10 cellular contexts compared by ENCODE assay signal in the genomic region with DNA sequence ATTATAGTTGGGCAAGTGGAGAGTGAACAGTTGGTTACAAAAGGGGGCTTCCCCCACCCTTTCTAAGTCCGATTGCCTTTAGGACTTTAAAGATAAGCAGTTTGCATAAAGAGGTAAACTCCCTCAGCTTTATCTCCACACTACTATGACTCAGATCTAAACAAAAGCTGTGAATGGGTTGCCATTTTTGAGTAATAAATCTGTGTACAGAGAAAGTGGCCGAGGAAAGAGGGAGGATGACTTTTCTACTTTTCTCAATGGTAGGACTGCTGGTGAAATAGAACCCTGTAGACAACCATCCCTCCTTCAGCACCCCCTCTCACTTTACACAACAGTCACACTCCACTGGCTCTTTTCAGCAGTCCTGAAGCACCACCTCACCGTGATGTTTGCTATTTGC.
DNase-seq lines count a peak whose midpoint lies in the region; ATAC-seq and TF ChIP-seq lines count a peak whose summit lies in the region.
"Had no signal": no experiment of that assay in that cellular context is flagged by ENCODE, and none has a peak within 500 bp of the region (broad histone marks: within the 10 kb centered on the region; RNA-seq: fewer than 3 reads in every experiment).

No MANE protein-coding gene starts in this region.

- TF ChIP-seq CTCF in fibroblast of the aortic adventitia (IDR thresholded peaks at IDR 0.05; ENCODE audit: insufficient read depth, low read length) (no peak), osteocyte (IDR thresholded peaks at IDR 0.05) (no peak)

- peaks cover 12% of the 10 kb centered on the region for H3K36me3 Mint-ChIP-seq in osteocyte (ENCODE audit: unreplicated experiment)

- no peak overlapping the region for H3K27ac Mint-ChIP-seq in osteocyte (ENCODE audit: unreplicated experiment)

- H3K4me1 Mint-ChIP-seq in osteocyte (ENCODE audit: unreplicated experiment): peaks cover 12% of the 10 kb centered on the region

- ATAC-seq in GM18858 (IDR thresholded peaks at IDR 0.05; ENCODE audit: unreplicated experiment) (peak; percentile 95), GM21526 (IDR thresholded peaks at IDR 0.05; ENCODE audit: low FRiP score, unreplicated experiment) (peak; percentile 65), HG03342 (IDR thresholded peaks at IDR 0.05; ENCODE audit: unreplicated experiment) (peak; percentile 78), GM19324 (IDR thresholded peaks at IDR 0.05; ENCODE audit: low FRiP score, unreplicated experiment) (no peak)

- H3K4me3 ChIP-seq in fibroblast of the aortic adventitia (ENCODE audit: low read depth, low read length): no peak overlapping the region

- no peaks in the 10 kb centered on the region for H3K27me3 Mint-ChIP-seq in osteocyte (ENCODE audit: unreplicated experiment)
- H3K27me3 Mint-ChIP-seq: IgD-negative memory B cell had no signal

- H3K4me3 Mint-ChIP-seq in osteocyte (ENCODE audit: unreplicated experiment): no peak overlapping the region
- H3K4me3 Mint-ChIP-seq: IgD-negative memory B cell had no signal

- H3K9me3 Mint-ChIP-seq in osteocyte (ENCODE audit: unreplicated experiment): peaks cover 8% of the 10 kb centered on the region
- H3K9me3 Mint-ChIP-seq: IgD-negative memory B cell had no signal

- DNase-seq in fibroblast of the aortic adventitia (ENCODE audit: low read depth): peak; percentile 68
- no peak for DNase-seq in NCI-H446 treated with DMSO at 0.1 percent for 48 hours (lab: John Stamatoyannopoulos, UW)
- DNase-seq in activated CD4-positive, CD25-positive, alpha-beta regulatory T cell (lab: John Stamatoyannopoulos, UW): no peak
- no peak for DNase-seq in osteocyte (ENCODE audit: extremely low spot score, unreplicated experiment)
- DNase-seq: SHP77 treated with DMSO at 0.1 percent for 48 hours had no signal
